In the genomic region with DNA sequence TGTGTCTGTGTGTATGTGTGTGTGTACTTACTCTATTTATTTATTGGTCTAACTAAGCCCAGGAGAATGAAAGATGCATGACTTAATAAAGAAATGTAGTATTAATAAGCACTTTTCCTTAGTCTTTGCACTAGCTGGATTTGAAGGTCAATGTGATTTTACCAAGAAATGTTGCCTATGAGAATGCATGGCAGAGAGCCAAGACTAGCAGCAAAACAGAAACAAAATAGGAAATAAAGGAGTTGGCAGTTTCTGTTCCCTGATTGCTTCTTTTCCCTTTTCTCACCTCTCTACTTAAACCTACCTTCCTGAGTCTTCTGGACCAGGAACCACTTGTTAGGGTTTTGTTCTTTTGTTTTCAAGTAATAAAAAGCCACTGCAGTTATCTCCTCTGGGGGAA, we compare ENCODE assay signal across 21 cellular contexts.
DNase-seq lines count a peak whose midpoint lies in the region; ATAC-seq and TF ChIP-seq lines count a peak whose summit lies in the region.
"Had no signal": no experiment of that assay in that cellular context is flagged by ENCODE, and none has a peak within 500 bp of the region (broad histone marks: within the 10 kb centered on the region; RNA-seq: fewer than 3 reads in every experiment).

No MANE protein-coding gene starts in this region.

- no peak overlapping the region for H3K4me2 ChIP-seq in Karpas-422 (ENCODE audit: low read depth, low read length, poor library complexity, severe bottlenecking)

- no peak for ATAC-seq in gastrocnemius medialis
- ATAC-seq in GM21423 (IDR thresholded peaks at IDR 0.05; ENCODE audit: unreplicated experiment) = no peak
- ATAC-seq: activated CD8-positive, alpha-beta T cell treated with anti-CD3 and anti-CD28 coated beads for 36 hours; stimulated activated effector memory CD8-positive, alpha-beta T cell treated with anti-CD3 and anti-CD28 coated beads, Interleukin-12 subunit alpha, Interleukin-12 subunit beta, amount 100 ng/mL, for 72 hours had no signal

- H3K36me3 ChIP-seq in Karpas-422 (ENCODE audit: insufficient read depth, low read length) (no peaks in the 10 kb centered on the region), adipocyte (ENCODE audit: control insufficient read depth, insufficient read depth, low read length, severe bottlenecking) (no peaks in the 10 kb centered on the region), gastrocnemius medialis (no peaks in the 10 kb centered on the region), esophagus muscularis mucosa (no peaks in the 10 kb centered on the region)
- H3K36me3 ChIP-seq: suprapubic skin, uterus had no signal

- H3K79me2 ChIP-seq in Karpas-422 (ENCODE audit: low read length) = no peaks in the 10 kb centered on the region

- H4K20me1 ChIP-seq in Karpas-422 (ENCODE audit: insufficient read depth, low read depth, low read length) = no peaks in the 10 kb centered on the region

- no peak overlapping the region for H2AFZ ChIP-seq in Karpas-422 (ENCODE audit: low read length)

- DNase-seq in Karpas-422 (peak; percentile 16), adipocyte (ENCODE audit: low read depth) (peak; percentile 45), fibroblast of mammary gland (ENCODE audit: low read depth) (peak; percentile 14), pulmonary artery endothelial cell (ENCODE audit: low read depth, low spot score) (peak; percentile 22), gastrocnemius medialis (no peak), esophagus muscularis mucosa (ENCODE audit: extremely low spot score) (no peak)
- DNase-seq: activated CD8-positive, alpha-beta T cell treated with anti-CD3 and anti-CD28 coated beads for 36 hours; activated T-cell treated with anti-CD3 and anti-CD28 coated beads for 4 hours; CD4-positive, CD25-positive, alpha-beta regulatory T cell; central memory CD4-positive, alpha-beta T cell; effector CD4-positive, alpha-beta T cell; GF-D8; NCI-H2171; NCI-H524 treated with DMSO at 0.1 percent for 48 hours; nephron progenitor cell; stimulated activated CD4-positive, alpha-beta T cell treated with anti-CD3 and anti-CD28 coated beads, Interleukin-1b, Interleukin-23, amount 100 ng/mL, for 48 hours; T1000; uterus had no signal

- H3K27ac ChIP-seq in Karpas-422 (ENCODE audit: low read length) = no peak overlapping the region
- H3K27ac ChIP-seq in gastrocnemius medialis = no peak overlapping the region
- H3K27ac ChIP-seq in esophagus muscularis mucosa (replicated peaks in 1 of 4) = no peak overlapping the region
- H3K27ac ChIP-seq: suprapubic skin, uterus had no signal

- no peak overlapping the region for H3K9ac ChIP-seq in Karpas-422 (ENCODE audit: low read length)
- H3K9ac ChIP-seq in adipocyte (ENCODE audit: low read length) = no peak overlapping the region

- H3K9me3 ChIP-seq in Karpas-422 (ENCODE audit: low read length) (no peaks in the 10 kb centered on the region), adipocyte (ENCODE audit: control insufficient read depth, low read length) (no peaks in the 10 kb centered on the region), gastrocnemius medialis (no peaks in the 10 kb centered on the region), esophagus muscularis mucosa (no peaks in the 10 kb centered on the region)
- H3K9me3 ChIP-seq: suprapubic skin, uterus had no signal

- TF ChIP-seq CTCF in fibroblast of mammary gland (conservative IDR thresholded peaks at IDR 0.05; ENCODE audit: control insufficient read depth, insufficient read depth, low read depth, low read length) (no peak), gastrocnemius medialis (IDR thresholded peaks at IDR 0.05 in 4 of 5, conservative IDR thresholded peaks at IDR 0.05 in 1 of 5) (no peak), esophagus muscularis mucosa (IDR thresholded peaks at IDR 0.05) (no peak)

- no peaks in the 10 kb centered on the region for H3K9me2 ChIP-seq in Karpas-422 (replicated peaks; ENCODE audit: insufficient read depth, low read length)

- no peaks in the 10 kb centered on the region for H3K27me3 ChIP-seq in Karpas-422 (ENCODE audit: low read length)
- no peaks in the 10 kb centered on the region for H3K27me3 ChIP-seq in adipocyte (replicated peaks; ENCODE audit: control insufficient read depth, insufficient read depth, low read length)
- no peaks in the 10 kb centered on the region for H3K27me3 ChIP-seq in gastrocnemius medialis
- no peaks in the 10 kb centered on the region for H3K27me3 ChIP-seq in esophagus muscularis mucosa
- H3K27me3 ChIP-seq: suprapubic skin, uterus had no signal

- intact Hi-C loops in gastrocnemius medialis (cut with DNase I; ENCODE audit: low total_unique reads) = no loop called here
- intact Hi-C loops in esophagus muscularis mucosa (cut with DNase I) = no loop called here

- H3K4me3 ChIP-seq in Karpas-422 (ENCODE audit: low read length) (no peak overlapping the region), adipocyte (ENCODE audit: low read length) (no peak overlapping the region), fibroblast of mammary gland (ENCODE audit: control insufficient read depth, low read depth, low read length) (no peak overlapping the region), gastrocnemius medialis (no peak overlapping the region), esophagus muscularis mucosa (no peak overlapping the region)
- H3K4me3 ChIP-seq: suprapubic skin, uterus had no signal

- TF ChIP-seq POLR2A in gastrocnemius medialis (IDR thresholded peaks at IDR 0.05) (no peak), esophagus muscularis mucosa (IDR thresholded peaks at IDR 0.05; ENCODE audit: low read depth) (no peak)

- H3K4me1 ChIP-seq in Karpas-422 (ENCODE audit: low read length) (no peaks in the 10 kb centered on the region), adipocyte (ENCODE audit: control insufficient read depth, insufficient read depth, low read length) (no peaks in the 10 kb centered on the region), gastrocnemius medialis (peaks cover 0 to 3% of the 10 kb centered on the region in 2 donors), esophagus muscularis mucosa (peaks cover 0 to 15% (median 13%) of the 10 kb centered on the region in 4 donors)

- in situ Hi-C loops in gastrocnemius medialis (cut with MboI; ENCODE audit: low sequenced_read_pairs in 4 of 4) = no loop called here

- TF ChIP-seq EP300 in esophagus muscularis mucosa (IDR thresholded peaks at IDR 0.05) = no peak

Comparison
In these comparisons a context has a peak if more than half of its experiments do, and no peak if none do; other contexts are left out.
1. DNase-seq: peak in Karpas-422 (single experiment), adipocyte (single experiment), fibroblast of mammary gland (single experiment) and pulmonary artery endothelial cell (single experiment); none in gastrocnemius medialis (0 of 2) and esophagus muscularis mucosa (single experiment).